Comparison of ENCODE assay signal across 1 cellular context in genomic region chr18:74796928-74797576, GRCh38.
TF ChIP-seq lines count a peak whose summit lies in the region.

No MANE protein-coding gene starts in this region.

TF ChIP-seq in K562, 482 proteins besides CTCF, POLR2A, EP300 and RAD21 (continued from another document):
- no peak for TF ChIP-seq CLOCK (CRISPR knock-in tag; IDR thresholded peaks at IDR 0.05; ENCODE audit: borderline replicate concordance)
- TF ChIP-seq SMAD1 (IDR thresholded peaks at IDR 0.05; ENCODE audit: low read depth, low read length, partially characterized antibody), result no peak
- 0 out of 4 replicates have a peak, but pooled peaks of 1 of the 2 experiments have one; percentile 56 for TF ChIP-seq TEAD1 (CRISPR knock-in tag; IDR thresholded peaks at IDR 0.05)
- 0 out of 2 replicates have a peak, but pooled peaks have one; percentile 26 for TF ChIP-seq DPF2 (IDR thresholded peaks at IDR 0.05)
- TF ChIP-seq CBFA2T2 (conservative IDR thresholded peaks at IDR 0.05), result peak; percentile 43; the same call in 1 of the 2 replicates
- peak; percentile 60 for TF ChIP-seq CBFA2T3 (IDR thresholded peaks at IDR 0.05)
- TF ChIP-seq GABPB1 (CRISPR knock-in tag; IDR thresholded peaks at IDR 0.05), result no peak
- TF ChIP-seq ZNF408 (CRISPR knock-in tag; IDR thresholded peaks at IDR 0.05; ENCODE audit: low read depth), result no peak
- peak; percentile 54 for TF ChIP-seq TEAD4 (IDR thresholded peaks at IDR 0.05; ENCODE audit: low read length)
- no peak for TF ChIP-seq TEAD4 (CRISPR knock-in tag; IDR thresholded peaks at IDR 0.05; ENCODE audit: borderline replicate concordance)
TF ChIP-seq in K562: peak in this region for 14.
